8 cellular contexts compared by ENCODE assay signal in genomic region chr11:94519478-94520084, GRCh38. TPM values are rescaled to one million over a fixed set of nuclear protein-coding genes. Genes with fewer than 3 reads are reported as not detected.
A peak's percentile ranks its signal among the peaks of the same experiment; 100 is the strongest.
DNase-seq lines count a peak whose midpoint lies in the region; ATAC-seq and TF ChIP-seq lines count a peak whose summit lies in the region.

No MANE protein-coding gene starts in this region.

- H3K36me3 Mint-ChIP-seq in Calu3 (ENCODE audit: insufficient read depth, unreplicated experiment), result no peaks in the 10 kb centered on the region

- CTCF ChIA-PET in Calu3 (lab: Charles Lee), result interaction anchor here (0.6 to 1.4 kb wide), 2 partner anchors 68 to 384 kb away, joined by 3 to 4 read pairs; no protein-coding TSS in a partner anchor

- H3K4me1 Mint-ChIP-seq in Calu3 (ENCODE audit: low read depth, unreplicated experiment), result no peaks in the 10 kb centered on the region

- no peak overlapping the region for H3K4me3 Mint-ChIP-seq in Calu3 (ENCODE audit: low read depth, unreplicated experiment)

- ATAC-seq in GM21423 (IDR thresholded peaks at IDR 0.05; ENCODE audit: unreplicated experiment) (peak; percentile 53), HG03469 (IDR thresholded peaks at IDR 0.05; ENCODE audit: unreplicated experiment) (no peak), GM19463 (IDR thresholded peaks at IDR 0.05; ENCODE audit: unreplicated experiment) (no peak), GM21825 (IDR thresholded peaks at IDR 0.05; ENCODE audit: unreplicated experiment) (no peak)

- BruUV-seq in Calu3 (replicated peaks; lab: Mats Ljungman, UMichigan), result no TSS peak

- DNase-seq in Calu3 (no peak), NCI-H460 (ENCODE audit: extremely low read depth, low read depth) (peak; percentile 17), cardiac fibroblast (ENCODE audit: low read depth in 2 of 2) (peak; percentile 49 to 62), midbrain (lab: John Stamatoyannopoulos, UW) (peak; percentile 42)

- TF ChIP-seq CTCF in Calu3 (IDR thresholded peaks at IDR 0.05; ENCODE audit: unreplicated experiment) (peak; percentile 19), cardiac fibroblast (IDR thresholded peaks at IDR 0.05; ENCODE audit: low read depth, low read length) (peak; percentile 56)

- H3K27me3 Mint-ChIP-seq in Calu3 (ENCODE audit: unreplicated experiment), result no peaks in the 10 kb centered on the region

- no peak overlapping the region for H3K27ac Mint-ChIP-seq in Calu3 (ENCODE audit: unreplicated experiment)

- intact Hi-C loops in Calu3 (cut with micrococcal nuclease; ENCODE audit: unreplicated experiment), result loop anchor here (2.0 to 10.0 kb wide), 3 partner anchors 23 to 375 kb away; partner anchors contain the start of gene FUT4

- H3K4me3 ChIP-seq in cardiac fibroblast (replicated peaks in 1 of 2; ENCODE audit: low read depth in 2 of 2, low read length in 2 of 2), result no peak overlapping the region

- H3K9me3 Mint-ChIP-seq in Calu3 (ENCODE audit: low read depth, unreplicated experiment), result no peaks in the 10 kb centered on the region

RNA-seq across cellular contexts. Expression of gene C11orf97, which starts 7.3 kb away (rescaled TPM):
- total RNA-seq in Calu3 (2022), result not detected in 2 replicates
- total RNA-seq in NCI-H460 (2014; rRNA removed; shearing (Covaris generic)), result not detected in 2 replicates
- polyA plus RNA-seq in NCI-H460 (2014; cell fraction: nucleus; rRNA removed), result not detected in 2 replicates

RNA-seq across cellular contexts. Expression of gene FUT4, which starts 24.1 kb away (rescaled TPM):
- 28.6 and 32.9 TPM in 2 replicates for total RNA-seq in Calu3 (2022)
- total RNA-seq in NCI-H460 (2014; rRNA removed; shearing (Covaris generic)), result 3.2 and 3.5 TPM in 2 replicates
- polyA plus RNA-seq in NCI-H460 (2014; cell fraction: nucleus; rRNA removed), result 4.1 and 4.4 TPM in 2 replicates

RNA-seq across cellular contexts. Expression of gene ANKRD49, which starts 25.8 kb away (rescaled TPM):
- 10.1 and 10.3 TPM in 2 replicates for total RNA-seq in Calu3 (2022)
- total RNA-seq in NCI-H460 (2014; rRNA removed; shearing (Covaris generic)), result 13.9 and 16.7 TPM in 2 replicates
- polyA plus RNA-seq in NCI-H460 (2014; cell fraction: nucleus; rRNA removed), result 24.7 and 33.5 TPM in 2 replicates

RNA-seq across cellular contexts. Expression of gene MRE11, which starts 25.9 kb away (rescaled TPM):
- total RNA-seq in Calu3 (2022), result 25.6 and 27.2 TPM in 2 replicates
- total RNA-seq in NCI-H460 (2014; rRNA removed; shearing (Covaris generic)), result 13.7 and 19.4 TPM in 2 replicates
- polyA plus RNA-seq in NCI-H460 (2014; cell fraction: nucleus; rRNA removed), result 21.8 and 31.2 TPM in 2 replicates

RNA-seq across cellular contexts. Expression of gene PIWIL4, which starts 47.6 kb away (rescaled TPM):
- total RNA-seq in Calu3 (2022), result 7.7 and 9.9 TPM in 2 replicates
- total RNA-seq in NCI-H460 (2014; rRNA removed; shearing (Covaris generic)), result 0.09 and 0.25 TPM in 2 replicates
- polyA plus RNA-seq in NCI-H460 (2014; cell fraction: nucleus; rRNA removed), result not detected in 2 replicates
